Comparison of ENCODE assay signal across 8 cellular contexts in genomic region chr10:128078136-128078969, GRCh38. TPM values are rescaled to one million over a fixed set of nuclear protein-coding genes. Genes with fewer than 3 reads are reported as not detected.
DNase-seq lines count a peak whose midpoint lies in the region; ATAC-seq and TF ChIP-seq lines count a peak whose summit lies in the region.

No MANE protein-coding gene starts in this region.

- H3K27me3 ChIP-seq in left ventricle myocardium inferior (ENCODE audit: low read depth), result no peaks in the 10 kb centered on the region

- ATAC-seq in GM21423 (IDR thresholded peaks at IDR 0.05; ENCODE audit: unreplicated experiment) (peak; percentile 63), HG03571 (IDR thresholded peaks at IDR 0.05; ENCODE audit: unreplicated experiment) (no peak)

- no peak overlapping the region for H3K27ac ChIP-seq in left ventricle myocardium inferior (replicated peaks)

- H3K4me1 ChIP-seq in left ventricle myocardium inferior, result no peaks in the 10 kb centered on the region

- intact Hi-C loops in left ventricle myocardium inferior (cut with micrococcal nuclease), result no loop called here

- H3K9me3 ChIP-seq in left ventricle myocardium inferior (replicated peaks), result no peaks in the 10 kb centered on the region

- TF ChIP-seq CTCF in left ventricle myocardium inferior (IDR thresholded peaks at IDR 0.05; ENCODE audit: borderline replicate concordance), result peak; percentile 67

- DNase-seq in DMS53 treated with DMSO at 0.1 percent for 48 hours (lab: John Stamatoyannopoulos, UW; ENCODE audit: unreplicated experiment) (peak; percentile 6), NCI-H1930 (lab: John Stamatoyannopoulos, UW) (peak; percentile 0 to 21), left ventricle myocardium inferior (no peak), dedifferentiated amniotic fluid mesenchymal stem cell (ENCODE audit: extremely low spot score) (no peak)
- peak; percentile 48 for DNase-seq in activated naive CD4-positive, alpha-beta T cell treated with anti-CD3 and anti-CD28 coated beads, Interleukin-2, amount 50 U/mL, for 16 hours
- DNase-seq in stimulated activated CD4-positive, alpha-beta T cell treated with anti-CD3 and anti-CD28 coated beads, Interleukin-15, amount 100 ng/mL, for 24 hours, result peak; percentile 59

- H3K36me3 ChIP-seq in left ventricle myocardium inferior, result peaks cover 81% of the 10 kb centered on the region

- H3K4me3 ChIP-seq in left ventricle myocardium inferior, result no peak overlapping the region

RNA-seq across cellular contexts. Expression of gene MKI67, which starts 47.9 kb away (rescaled TPM):
- total RNA-seq in left ventricle myocardium inferior, result 1.2 TPM

Comparison
In these comparisons a context has a peak if more than half of its experiments do, and no peak if none do; other contexts are left out.
1. DNase-seq: peak in DMS53 treated with DMSO at 0.1 percent for 48 hours (single experiment), NCI-H1930 (2 of 2), activated naive CD4-positive, alpha-beta T cell treated with anti-CD3 and anti-CD28 coated beads, Interleukin-2, amount 50 U/mL, for 16 hours (single experiment) and stimulated activated CD4-positive, alpha-beta T cell treated with anti-CD3 and anti-CD28 coated beads, Interleukin-15, amount 100 ng/mL, for 24 hours (single experiment); none in left ventricle myocardium inferior (single experiment) and dedifferentiated amniotic fluid mesenchymal stem cell (single experiment).